In the genomic region with DNA sequence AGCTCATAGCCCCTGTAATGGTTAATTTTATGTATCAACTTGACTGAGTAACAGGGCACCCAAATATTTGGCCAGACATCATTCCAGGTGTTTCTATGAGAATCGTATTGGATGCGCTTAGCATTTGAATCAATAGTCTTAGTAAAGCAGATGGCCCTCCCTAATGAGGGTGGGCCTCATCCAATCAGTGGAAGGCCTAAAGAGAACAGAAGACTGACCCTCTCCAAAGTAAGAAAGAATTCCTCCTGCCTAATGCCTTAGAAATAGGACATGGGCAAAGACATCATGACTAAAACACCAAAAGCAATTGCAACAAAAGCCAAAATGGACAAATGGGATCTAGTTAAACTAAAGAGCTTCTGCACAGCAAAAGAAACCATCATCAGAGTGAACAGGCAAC, we compare ENCODE assay signal across 35 cellular contexts.
"Had no signal": no experiment of that assay in that cellular context is flagged by ENCODE, and none has a peak within 500 bp of the region (broad histone marks: within the 10 kb centered on the region; RNA-seq: fewer than 3 reads in every experiment).

No MANE protein-coding gene starts in this region.

- H3K9me3 ChIP-seq: MG63 had no signal

- DNase-seq: Karpas-422, Kasumi-1, MG63, MM.1S, MV-4-11, NCI-H1048, NCI-H1092, NCI-H1092 treated with DMSO at 0.1 percent for 48 hours, NCI-H1105, NCI-H1105 treated with DMSO at 0.1 percent for 48 hours, NCI-H1417, NCI-H1417 treated with DMSO at 0.1 percent for 48 hours, NCI-H1436, NCI-H1436 treated with DMSO at 0.1 percent for 48 hours, NCI-H146, NCI-H1694, NCI-H1694 treated with DMSO at 0.1 percent for 48 hours, NCI-H187, NCI-H187 treated with DMSO at 0.1 percent for 48 hours, NCI-H1930, NCI-H2029, NCI-H2029 treated with DMSO at 0.1 percent for 48 hours, NCI-H2081, NCI-H2081 treated with DMSO at 0.1 percent for 48 hours, NCI-H2107, NCI-H2171, NCI-H2171 treated with DMSO at 0.1 percent for 48 hours, NCI-H2227 treated with DMSO at 0.1 percent for 48 hours, NCI-H226, NCI-H345, NCI-H446, NCI-H446 treated with DMSO at 0.1 percent for 48 hours, NCI-H510A, NCI-H510A treated with DMSO at 0.1 percent for 48 hours, NCI-H524 had no signal

- H3K36me3 ChIP-seq: MG63 had no signal

- H3K27me3 ChIP-seq: MG63 had no signal

- H3K4me3 ChIP-seq: MG63 had no signal
